In the genomic region with DNA sequence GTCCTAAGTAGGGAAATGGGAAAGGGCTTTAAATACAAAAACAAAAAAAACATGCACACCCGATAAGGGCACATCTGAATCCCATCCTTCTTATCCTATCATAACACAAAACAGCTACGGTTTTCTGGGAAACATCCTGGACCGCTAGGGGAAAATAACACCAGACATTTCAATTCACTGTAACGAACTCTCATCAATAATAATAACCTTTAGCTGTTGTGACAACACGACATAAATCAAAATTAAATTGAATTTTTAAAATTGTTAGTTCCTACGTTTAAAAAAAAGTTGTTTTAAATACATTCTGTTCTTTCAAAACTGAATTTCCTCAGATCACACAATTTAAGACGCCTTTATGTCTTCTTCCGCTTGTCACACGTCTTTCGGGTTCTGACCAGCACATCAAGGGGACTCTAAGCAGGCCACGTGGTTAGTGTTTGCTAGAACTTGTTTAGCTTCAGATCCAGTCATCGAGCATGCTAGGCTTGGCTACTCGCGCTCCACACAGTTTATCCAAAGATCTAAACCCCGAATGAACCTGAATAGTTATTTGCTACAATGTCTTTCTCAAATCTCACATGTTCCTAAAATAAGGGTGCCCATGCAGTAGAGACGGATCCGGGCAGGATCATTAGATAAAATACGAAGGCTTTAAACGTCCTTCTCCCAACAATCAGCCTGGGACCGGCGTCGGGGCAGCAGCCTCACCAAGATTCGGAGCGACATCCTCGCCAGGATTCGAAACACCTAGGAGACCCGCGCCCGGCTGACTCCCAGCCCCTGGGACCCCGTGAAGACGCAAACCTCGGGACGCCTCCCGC, we compare ENCODE assay signal across 8 cellular contexts. TPM values are rescaled to one million over a fixed set of nuclear protein-coding genes. Genes with fewer than 3 reads are reported as not detected.
A peak's percentile ranks its signal among the peaks of the same experiment; 100 is the strongest.
DNase-seq lines count a peak whose midpoint lies in the region; ATAC-seq and TF ChIP-seq lines count a peak whose summit lies in the region.

No MANE protein-coding gene starts in this region.

- no peaks in the 10 kb centered on the region for H3K9me3 ChIP-seq in HUES6 (ENCODE audit: control insufficient read depth, insufficient read depth, low read depth, low read length)

- in situ Hi-C loops in astrocyte of the cerebellum (cut with HindIII; ENCODE audit: low sequenced_read_pairs): no loop called here

- no peaks in the 10 kb centered on the region for H3K36me3 ChIP-seq in HUES6 (ENCODE audit: control insufficient read depth, insufficient read depth, low read length)

- H3K4me3 ChIP-seq in HUES6 (ENCODE audit: low read depth, low read length) (peak overlapping the region; percentile 96), astrocyte of the cerebellum (ENCODE audit: low read depth, low read length) (peak overlapping the region; percentile 80), iPS-11a (ENCODE audit: low read depth, low read length) (peak overlapping the region; percentile 84), skeletal muscle cell (ENCODE audit: low read depth, low read length) (peak overlapping the region; percentile 96)

- peak overlapping the region; percentile 95 for H3K9ac ChIP-seq in HUES6 (ENCODE audit: low read length)

- DNase-seq in CD1c-positive myeloid dendritic cell (ENCODE audit: extremely low spot score) (peak; percentile 70), SKM-1 treated with dmso at 0.1 percent for 144 hours (lab: John Stamatoyannopoulos, UW; ENCODE audit: unreplicated experiment) (peak; percentile 44), astrocyte of the cerebellum (ENCODE audit: low read depth) (no peak), skeletal muscle cell (ENCODE audit: low read depth) (peak; percentile 4), occipital lobe (lab: John Stamatoyannopoulos, UW) (no peak)

- H3K27me3 ChIP-seq in HUES6 (ENCODE audit: control insufficient read depth, insufficient read depth, low read length): peaks cover 22% of the 10 kb centered on the region

- ATAC-seq in GM19463 (IDR thresholded peaks at IDR 0.05; ENCODE audit: unreplicated experiment): peak; percentile 23

- TF ChIP-seq CTCF in astrocyte of the cerebellum (IDR thresholded peaks at IDR 0.05; ENCODE audit: low read depth, low read length, missing control alignments): no peak

- H3K27ac ChIP-seq in HUES6 (ENCODE audit: low read depth, low read length): no peak overlapping the region

- 0 out of 2 replicates have a peak, but pooled peaks cover 3% of the 10 kb centered on the region for H3K4me1 ChIP-seq in HUES6 (ENCODE audit: control insufficient read depth, insufficient read depth, low read length)

RNA-seq across cellular contexts. Expression of a gene that starts 0.8 kb away (rescaled TPM):
- 13.4 TPM for total RNA-seq in occipital lobe

RNA-seq across cellular contexts. Expression of a gene that starts 1.0 kb away (rescaled TPM):
- total RNA-seq in occipital lobe: 14.5 TPM

RNA-seq across cellular contexts. Expression of a gene that starts 27.6 kb away (rescaled TPM):
- 12.9 TPM for total RNA-seq in occipital lobe

RNA-seq across cellular contexts. Expression of a gene that starts 53.7 kb away (rescaled TPM):
- total RNA-seq in occipital lobe: 31.8 TPM

Comparison
In these comparisons a context has a peak if more than half of its experiments do, and no peak if none do; other contexts are left out.
1. DNase-seq: peak in CD1c-positive myeloid dendritic cell (single experiment), SKM-1 treated with dmso at 0.1 percent for 144 hours (single experiment) and skeletal muscle cell (single experiment); none in astrocyte of the cerebellum (single experiment) and occipital lobe (single experiment).
2. Peak in every context shown above with its lines, with median percentiles within 50 percentile points of each other: H3K4me3 ChIP-seq.